In the genomic region with DNA sequence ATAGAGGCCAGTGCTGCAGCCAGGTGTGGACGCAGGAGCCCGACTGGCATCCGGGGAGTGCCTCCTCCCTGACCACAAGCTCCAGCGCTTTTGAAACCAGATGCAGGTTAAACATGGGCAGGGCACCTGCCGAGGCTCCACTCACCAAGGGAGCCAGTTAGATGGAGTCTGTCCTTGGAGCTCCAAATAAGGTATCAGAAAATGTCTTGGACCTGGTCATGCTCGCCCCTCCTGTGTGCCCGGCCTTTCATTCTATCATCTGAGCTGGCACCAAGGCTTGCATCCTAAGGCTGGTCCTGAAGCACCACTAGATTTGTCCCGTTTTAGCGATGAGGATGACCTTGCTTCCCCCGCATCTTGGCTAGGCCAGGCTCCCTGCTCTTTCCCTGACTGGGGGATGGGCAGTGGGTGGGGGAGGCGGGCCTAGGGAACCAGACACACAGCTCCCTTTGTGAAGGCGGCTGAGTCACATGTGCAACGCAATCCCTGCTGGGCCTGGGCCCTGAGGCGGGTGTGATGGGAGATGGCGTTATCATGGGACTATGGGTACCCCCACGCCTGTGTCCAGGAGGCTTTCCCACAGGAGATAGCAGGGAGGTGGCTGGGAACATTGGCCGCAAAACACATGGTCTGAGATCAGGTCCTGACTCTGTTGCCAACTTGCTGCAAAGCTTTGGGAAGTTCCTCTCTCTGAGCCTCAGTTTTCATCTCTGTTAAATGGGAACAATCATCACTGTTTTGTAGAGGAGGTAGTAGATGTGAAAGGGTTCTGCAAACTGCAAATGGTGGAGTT, we compare ENCODE assay signal across 8 cellular contexts. TPM values are rescaled to one million over a fixed set of nuclear protein-coding genes. Genes with fewer than 3 reads are reported as not detected.
A peak's percentile ranks its signal among the peaks of the same experiment; 100 is the strongest.
DNase-seq lines count a peak whose midpoint lies in the region; ATAC-seq and TF ChIP-seq lines count a peak whose summit lies in the region.

No MANE protein-coding gene starts in this region.

- no peak overlapping the region for H3K4me3 Mint-ChIP-seq in progenitor cell of endocrine pancreas (ENCODE audit: low read depth)

- no peak for TF ChIP-seq CTCF in Panc1 (IDR thresholded peaks at IDR 0.05)
- TF ChIP-seq CTCF in fibroblast of villous mesenchyme (IDR thresholded peaks at IDR 0.05; ENCODE audit: insufficient read depth, low read depth, low read length), result no peak
- no peak for TF ChIP-seq CTCF in progenitor cell of endocrine pancreas (IDR thresholded peaks at IDR 0.05; ENCODE audit: unreplicated experiment)

- no peak overlapping the region for H3K4me3 ChIP-seq in Panc1 (ENCODE audit: low read depth in 2 of 2, low read length in 2 of 2)
- H3K4me3 ChIP-seq in fibroblast of villous mesenchyme (ENCODE audit: low read depth, low read length), result no peak overlapping the region

- peak; percentile 4; the same call in 1 of the 2 replicates for ATAC-seq in Panc1

- CTCF ChIA-PET in Panc1 (lab: Charles Lee), result no interaction called here

- BruUV-seq in Panc1 (replicated peaks; lab: Mats Ljungman, UMichigan), result no TSS peak

- H3K9me3 Mint-ChIP-seq in progenitor cell of endocrine pancreas (ENCODE audit: low read depth), result no peaks in the 10 kb centered on the region

- peak; percentile 86 for DNase-seq in ELF-1 (ENCODE audit: low read depth, low spot score)
- no peak for DNase-seq in Panc1 (ENCODE audit: low read depth, low spot score)
- peak; percentile 38 for DNase-seq in fibroblast of villous mesenchyme (ENCODE audit: low read depth)
- DNase-seq in posterior cingulate gyrus, result peak; percentile 72 to 97 (median 88)
- no peak for DNase-seq in progenitor cell of endocrine pancreas (ENCODE audit: low spot score, unreplicated experiment)
- DNase-seq in KG1 (lab: John Stamatoyannopoulos, UW), result no peak
- DNase-seq in T-helper 9 cell, result no peak
- no peak for DNase-seq in NK-92 (lab: John Stamatoyannopoulos, UW; ENCODE audit: unreplicated experiment)

- no peaks in the 10 kb centered on the region for H3K36me3 ChIP-seq in Panc1 (ENCODE audit: control insufficient read depth, insufficient read depth, low read length)

- H3K27me3 Mint-ChIP-seq in progenitor cell of endocrine pancreas, result peaks cover 19% of the 10 kb centered on the region

- H3K4me1 Mint-ChIP-seq in progenitor cell of endocrine pancreas (ENCODE audit: low read depth), result peaks cover 22% of the 10 kb centered on the region

- H3K36me3 Mint-ChIP-seq in progenitor cell of endocrine pancreas (ENCODE audit: insufficient read depth), result no peaks in the 10 kb centered on the region

- peak overlapping the region; percentile 44; the same call in 1 of the 2 replicates for H3K27ac ChIP-seq in Panc1 (ENCODE audit: low read length)

- H3K27me3 ChIP-seq in Panc1 (ENCODE audit: control insufficient read depth, insufficient read depth, low read length), result no peaks in the 10 kb centered on the region

- intact Hi-C loops in Panc1 (cut with micrococcal nuclease; ENCODE audit: unreplicated experiment), result no loop called here
- intact Hi-C loops in posterior cingulate gyrus (cut with DNase I), result no loop called here

- H3K9me3 ChIP-seq in Panc1 (ENCODE audit: control insufficient read depth, insufficient read depth, low read depth, low read length), result no peaks in the 10 kb centered on the region

- no peak overlapping the region for H3K27ac Mint-ChIP-seq in progenitor cell of endocrine pancreas

- peaks cover 22% of the 10 kb centered on the region for H3K4me1 ChIP-seq in Panc1 (ENCODE audit: control insufficient read depth, insufficient read depth, low read length)

- in situ Hi-C loops in Panc1 (cut with HindIII; ENCODE audit: low pct_unique_long_range_greater_than_20kb, low sequenced_read_pairs), result no loop called here

- POLR2A ChIA-PET in Panc1 (lab: Charles Lee), result no interaction called here

RNA-seq across cellular contexts. Expression of a gene that starts 5.0 kb away (rescaled TPM):
- total RNA-seq in Panc1 (2021; ENCODE audit: unreplicated experiment), result 13.1 TPM
- polyA plus RNA-seq in Panc1 (2012; ENCODE audit: insufficient read length), result 6.8 TPM
- total RNA-seq in fibroblast of villous mesenchyme, result 0.97 and 1.3 TPM in 2 replicates
- 19.7 and 26.2 TPM in 2 replicates for total RNA-seq in progenitor cell of endocrine pancreas

RNA-seq across cellular contexts. Expression of a gene that starts 44.7 kb away (rescaled TPM):
- not detected for total RNA-seq in Panc1 (2021; ENCODE audit: unreplicated experiment)
- not detected for polyA plus RNA-seq in Panc1 (2012; ENCODE audit: insufficient read length)
- not detected in 2 replicates for total RNA-seq in fibroblast of villous mesenchyme
- total RNA-seq in progenitor cell of endocrine pancreas, result not detected in 2 replicates

Comparison
In these comparisons a context has a peak if more than half of its experiments do, and no peak if none do; other contexts are left out.
1. DNase-seq: peak in ELF-1 (single experiment), fibroblast of villous mesenchyme (single experiment) and posterior cingulate gyrus (10 of 10); none in Panc1 (single experiment), progenitor cell of endocrine pancreas (single experiment), KG1 (single experiment), T-helper 9 cell (single experiment) and NK-92 (single experiment).